Comparison of ENCODE assay signal across 8 cellular contexts in the genomic region with DNA sequence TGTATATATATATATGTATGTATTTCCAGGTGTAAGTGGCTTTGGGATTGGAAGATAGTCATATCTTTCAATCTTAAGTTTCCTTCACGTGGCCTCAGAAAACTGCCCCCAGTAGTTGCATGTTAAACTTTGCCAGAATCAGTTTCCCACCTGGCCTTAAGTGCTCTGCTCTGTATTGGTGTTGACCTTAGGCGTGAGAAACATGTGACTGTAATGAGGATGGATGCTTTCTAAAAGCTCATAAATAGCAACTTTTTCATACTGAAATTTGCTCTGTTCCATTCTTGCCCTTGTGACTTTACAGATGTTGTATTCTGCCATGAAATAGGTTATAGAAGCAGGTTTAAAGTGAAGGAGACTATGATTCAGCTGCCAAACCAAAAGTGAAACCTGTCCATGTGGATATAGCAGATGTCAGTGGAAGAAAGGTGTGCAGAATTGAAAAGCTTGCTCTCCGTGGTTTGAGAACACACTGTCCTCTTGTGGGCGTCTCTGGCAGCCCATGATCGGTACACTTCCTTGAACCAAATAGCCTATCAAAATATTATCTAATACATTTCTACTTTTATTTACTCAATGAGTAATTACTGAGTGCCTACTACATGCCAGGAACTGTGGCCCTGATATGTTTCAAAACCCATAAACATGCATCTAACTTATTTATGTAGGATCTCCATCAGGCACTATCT. TPM values are rescaled to one million over a fixed set of nuclear protein-coding genes. Genes with fewer than 3 reads are reported as not detected.
DNase-seq lines count a peak whose midpoint lies in the region; ATAC-seq and TF ChIP-seq lines count a peak whose summit lies in the region.

No MANE protein-coding gene starts in this region.

- H3K36me3 Mint-ChIP-seq in activated CD8-positive, alpha-beta T cell treated with anti-CD3 and anti-CD28 coated beads for 36 hours (ENCODE audit: low read depth), result no peaks in the 10 kb centered on the region

- H3K9me3 Mint-ChIP-seq in activated CD8-positive, alpha-beta T cell treated with anti-CD3 and anti-CD28 coated beads for 36 hours, result no peaks in the 10 kb centered on the region

- no peak overlapping the region for H3K4me3 Mint-ChIP-seq in activated CD8-positive, alpha-beta T cell treated with anti-CD3 and anti-CD28 coated beads for 36 hours

- ATAC-seq in HG02798 (IDR thresholded peaks at IDR 0.05; ENCODE audit: poor library complexity, unreplicated experiment), result peak; percentile 69
- ATAC-seq in activated CD8-positive, alpha-beta T cell treated with anti-CD3 and anti-CD28 coated beads for 36 hours, result peak; percentile 67
- ATAC-seq in left colon, result peak; percentile 91
- no peak for ATAC-seq in GM19023 (IDR thresholded peaks at IDR 0.05; ENCODE audit: unreplicated experiment)

- no peak overlapping the region for H3K27ac Mint-ChIP-seq in activated CD8-positive, alpha-beta T cell treated with anti-CD3 and anti-CD28 coated beads for 36 hours

- POLR2A ChIA-PET in activated CD8-positive, alpha-beta T cell treated with anti-CD3 and anti-CD28 coated beads for 36 hours (lab: Charles Lee), result no interaction called here
- POLR2A ChIA-PET in HEK293T (lab: Yijun Ruan, JAX), result no interaction called here

- H3K4me3 ChIP-seq in GM12875 (ENCODE audit: low read depth, low read length), result no peak overlapping the region

- TF ChIP-seq CTCF in GM12875 (IDR thresholded peaks at IDR 0.05; ENCODE audit: borderline replicate concordance, insufficient read depth, low read depth, low read length), result peak; percentile 15; the same call in 1 of the 2 replicates
- no peak for TF ChIP-seq CTCF in activated CD8-positive, alpha-beta T cell treated with anti-CD3 and anti-CD28 coated beads for 36 hours (IDR thresholded peaks at IDR 0.05)

- peak; percentile 13 for DNase-seq in activated CD8-positive, alpha-beta T cell treated with anti-CD3 and anti-CD28 coated beads for 36 hours
- no peak for DNase-seq in left colon
- DNase-seq in LoVo (ENCODE audit: low spot score), result no peak
- DNase-seq in CD1c-positive myeloid dendritic cell (ENCODE audit: extremely low spot score), result no peak
- DNase-seq in HEK293T (ENCODE audit: extremely low spot score), result no peak

- intact Hi-C loops in activated CD8-positive, alpha-beta T cell treated with anti-CD3 and anti-CD28 coated beads for 36 hours (cut with micrococcal nuclease), result no loop called here
- intact Hi-C loops in left colon (cut with DNase I, micrococcal nuclease), result no loop called here

- CTCF ChIA-PET in activated CD8-positive, alpha-beta T cell treated with anti-CD3 and anti-CD28 coated beads for 36 hours (lab: Charles Lee), result interaction anchor here (1.7 kb wide), 1 partner anchor 8 kb away, joined by 7 read pairs; no protein-coding TSS in a partner anchor
- CTCF ChIA-PET in HEK293T (lab: Yijun Ruan, JAX), result no interaction called here

- no peaks in the 10 kb centered on the region for H3K27me3 Mint-ChIP-seq in activated CD8-positive, alpha-beta T cell treated with anti-CD3 and anti-CD28 coated beads for 36 hours

- H3K4me1 Mint-ChIP-seq in activated CD8-positive, alpha-beta T cell treated with anti-CD3 and anti-CD28 coated beads for 36 hours (ENCODE audit: low read depth), result peaks cover 8% of the 10 kb centered on the region

TF ChIP-seq in HEK293T, 16 proteins besides CTCF, POLR2A, EP300 and RAD21:
- no peak for TF ChIP-seq L3MBTL2 (conservative IDR thresholded peaks at IDR 0.05)
- no peak for TF ChIP-seq HDGF (IDR thresholded peaks at IDR 0.05; ENCODE audit: borderline replicate concordance)
- no peak for TF ChIP-seq FOXM1 (IDR thresholded peaks at IDR 0.05; ENCODE audit: borderline replicate concordance)

RNA-seq across cellular contexts. Expression of gene SCG5, which starts 15.8 kb away (rescaled TPM):
- total RNA-seq in activated CD8-positive, alpha-beta T cell treated with anti-CD3 and anti-CD28 coated beads for 36 hours, result 1 to 10 TPM; 1.2 to 1.6 TPM
- 1 to 10 TPM; 4.9 to 9.5 TPM for total RNA-seq in left colon

RNA-seq across cellular contexts. Expression of gene ARHGAP11A, which starts 42.0 kb away (rescaled TPM):
- 10 to 100 TPM; 92.3 to 96.7 TPM for total RNA-seq in activated CD8-positive, alpha-beta T cell treated with anti-CD3 and anti-CD28 coated beads for 36 hours
- total RNA-seq in left colon, result 10 to 100 TPM in 1 of 2 donors, 1 to 10 TPM in 1; 6.4 to 15.5 TPM

Comparison
In these comparisons a context has a peak if more than half of its experiments do, and no peak if none do; other contexts are left out.
1. RNA of gene ARHGAP11A, which starts 42.0 kb away (total RNA-seq): 92.3 to 96.7 TPM in activated CD8-positive, alpha-beta T cell treated with anti-CD3 and anti-CD28 coated beads for 36 hours; 6.4 to 15.5 TPM in left colon; every median in the first group is over 4 times any median in the second.